Comparison of ENCODE assay signal across 14 cellular contexts in genomic region chr5:134086943-134087305, GRCh38. TPM values are rescaled to one million over a fixed set of nuclear protein-coding genes. Genes with fewer than 3 reads are reported as not detected.
DNase-seq lines count a peak whose midpoint lies in the region; ATAC-seq, FAIRE-seq and TF ChIP-seq lines count a peak whose summit lies in the region.
"Had no signal": no experiment of that assay in that cellular context is flagged by ENCODE, and none has a peak within 500 bp of the region (broad histone marks: within the 10 kb centered on the region; RNA-seq: fewer than 3 reads in every experiment).

No MANE protein-coding gene starts in this region.

- POLR2A ChIA-PET in HEK293 (lab: Yijun Ruan, JAX): no interaction called here
- POLR2A ChIA-PET in activated naive CD8-positive, alpha-beta T cell treated with anti-CD3 and anti-CD28 coated beads, Interleukin-2, amount 10 ng/mL, durations not matched to agents 7 days and 5 days (lab: Charles Lee): interaction anchor here (0.6 to 2.2 kb wide), 6 partner anchors 9 to 90 kb away, joined by 3 to 12 read pairs (median 3); partner anchors contain the start of gene SKP1

- H3K4me1 ChIP-seq in HEK293 (ENCODE audit: control insufficient read depth, insufficient read depth, low read length) (no peaks in the 10 kb centered on the region), HAP-1 (no peaks in the 10 kb centered on the region)

- H3K4me1 Mint-ChIP-seq in activated naive CD8-positive, alpha-beta T cell treated with anti-CD3 and anti-CD28 coated beads, Interleukin-2, amount 10 ng/mL, durations not matched to agents 7 days and 5 days: peaks cover 65% of the 10 kb centered on the region

- no peaks in the 10 kb centered on the region for H3K27me3 Mint-ChIP-seq in activated naive CD8-positive, alpha-beta T cell treated with anti-CD3 and anti-CD28 coated beads, Interleukin-2, amount 10 ng/mL, durations not matched to agents 7 days and 5 days

- H3K27me3 ChIP-seq in HAP-1 (ENCODE audit: low read depth): peaks cover 3% of the 10 kb centered on the region; the same call in 1 of the 2 replicates
- H3K27me3 ChIP-seq: SJCRH30 had no signal

- CTCF ChIA-PET in HEK293 (lab: Yijun Ruan, JAX): no interaction called here

- no peak overlapping the region for H3K27ac ChIP-seq in HEK293 (ENCODE audit: extremely low read depth, low read depth, low read length)
- H3K27ac ChIP-seq: SJCRH30, thoracic aorta had no signal

- FAIRE-seq in urothelium cell line (lab: Jason Lieb, UNC): no peak
- FAIRE-seq: kidney had no signal

- H3K4me3 ChIP-seq in HEK293 (ENCODE audit: low read depth, low read length) (no peak overlapping the region), HAP-1 (no peak overlapping the region)
- H3K4me3 ChIP-seq: SJCRH30, thoracic aorta had no signal

- ATAC-seq in activated naive CD8-positive, alpha-beta T cell treated with anti-CD3 and anti-CD28 coated beads, Interleukin-2, amount 10 ng/mL, durations not matched to agents 7 days and 5 days (ENCODE audit: low read depth): peak; percentile 64
- ATAC-seq in GM21737 (IDR thresholded peaks at IDR 0.05; ENCODE audit: unreplicated experiment): no peak

- H3K9me3 Mint-ChIP-seq in activated naive CD8-positive, alpha-beta T cell treated with anti-CD3 and anti-CD28 coated beads, Interleukin-2, amount 10 ng/mL, durations not matched to agents 7 days and 5 days: no peaks in the 10 kb centered on the region

- H3K36me3 ChIP-seq in HEK293 (ENCODE audit: control insufficient read depth in 2 of 2, insufficient read depth in 1 of 2, low read length in 2 of 2): no peaks in the 10 kb centered on the region
- H3K36me3 ChIP-seq in HAP-1 (replicated peaks): no peaks in the 10 kb centered on the region
- H3K36me3 ChIP-seq: SJCRH30, thoracic aorta had no signal

- H3K9me3 ChIP-seq in HEK293 (ENCODE audit: control insufficient read depth, insufficient read depth, low read depth, low read length) (no peaks in the 10 kb centered on the region), HAP-1 (no peaks in the 10 kb centered on the region)
- H3K9me3 ChIP-seq: SJCRH30, thoracic aorta had no signal

- peaks cover 2% of the 10 kb centered on the region for H3K36me3 Mint-ChIP-seq in activated naive CD8-positive, alpha-beta T cell treated with anti-CD3 and anti-CD28 coated beads, Interleukin-2, amount 10 ng/mL, durations not matched to agents 7 days and 5 days
- H3K36me3 Mint-ChIP-seq: brain had no signal

- H3K4me3 Mint-ChIP-seq in activated naive CD8-positive, alpha-beta T cell treated with anti-CD3 and anti-CD28 coated beads, Interleukin-2, amount 10 ng/mL, durations not matched to agents 7 days and 5 days: peak overlapping the region; percentile 54
- H3K4me3 Mint-ChIP-seq: brain had no signal

- peak; percentile 65 to 79 for DNase-seq in activated CD8-positive, alpha-beta memory T cell treated with anti-CD3 and anti-CD28 coated beads for 1 hour (ENCODE audit: extremely low read depth in 1 of 2, low read depth in 1 of 2)
- peak; percentile 76 for DNase-seq in activated naive CD8-positive, alpha-beta T cell treated with anti-CD3 and anti-CD28 coated beads, Interleukin-2, amount 10 ng/mL, durations not matched to agents 7 days and 5 days
- peak in 2 of 3 donors; percentile 72 to 78 for DNase-seq in stimulated activated CD4-positive, alpha-beta T cell treated with anti-CD3 and anti-CD28 coated beads, TNF-alpha, amount 100 ng/mL, for 1 hour (ENCODE audit: low read depth in 3 of 3, low spot score in 1 of 3)
- DNase-seq in urothelium cell line (ENCODE audit: low spot score): no peak
- DNase-seq in mesenteric fat pad (ENCODE audit: low spot score): no peak
- no peak for DNase-seq in HAP-1 (ENCODE audit: low spot score in 2 of 2)
- DNase-seq: AML-193, kidney, NCI-H446 treated with DMSO at 0.1 percent for 48 hours, SJCRH30 had no signal

- peak overlapping the region; percentile 81 for H3K27ac Mint-ChIP-seq in activated naive CD8-positive, alpha-beta T cell treated with anti-CD3 and anti-CD28 coated beads, Interleukin-2, amount 10 ng/mL, durations not matched to agents 7 days and 5 days
- H3K27ac Mint-ChIP-seq: brain had no signal

- in situ Hi-C loops in HAP-1 (cut with MboI; ENCODE audit: low sequenced_read_pairs): no loop called here

- no peak for TF ChIP-seq CTCF in HEK293 (tag by site-specific recombination; IDR thresholded peaks at IDR 0.05)

TF ChIP-seq in HEK293, 187 proteins besides CTCF, POLR2A, EP300 and RAD21:
- TF ChIP-seq ZFHX2 (tag by site-specific recombination; conservative IDR thresholded peaks at IDR 0.05) (no peak), ZNF423 (tag by site-specific recombination; IDR thresholded peaks at IDR 0.05) (no peak), ZNF449 (tag by site-specific recombination; IDR thresholded peaks at IDR 0.05) (no peak), ZIC2 (tag by site-specific recombination; IDR thresholded peaks at IDR 0.05) (peak; percentile 76)

RNA-seq across cellular contexts. Expression of gene TCF7, which starts 27.6 kb away (rescaled TPM):
- total RNA-seq in activated naive CD8-positive, alpha-beta T cell treated with anti-CD3 and anti-CD28 coated beads, Interleukin-2, amount 10 ng/mL, durations not matched to agents 7 days and 5 days: 100 to 1,000 TPM; 283 to 315 TPM
- total RNA-seq in mesenteric fat pad: 3.9 TPM

Comparison
In these comparisons a context has a peak if more than half of its experiments do, and no peak if none do; other contexts are left out.
1. DNase-seq: peak in activated CD8-positive, alpha-beta memory T cell treated with anti-CD3 and anti-CD28 coated beads for 1 hour (2 of 2), activated naive CD8-positive, alpha-beta T cell treated with anti-CD3 and anti-CD28 coated beads, Interleukin-2, amount 10 ng/mL, durations not matched to agents 7 days and 5 days (single experiment) and stimulated activated CD4-positive, alpha-beta T cell treated with anti-CD3 and anti-CD28 coated beads, TNF-alpha, amount 100 ng/mL, for 1 hour (2 of 3); none in urothelium cell line (single experiment), mesenteric fat pad (single experiment) and HAP-1 (0 of 2).
2. RNA of gene TCF7, which starts 27.6 kb away (total RNA-seq): 283 to 315 TPM in activated naive CD8-positive, alpha-beta T cell treated with anti-CD3 and anti-CD28 coated beads, Interleukin-2, amount 10 ng/mL, durations not matched to agents 7 days and 5 days; 3.9 TPM in mesenteric fat pad (single experiment); every median in the first group is over 10 times any median in the second.